Comparison of ENCODE assay signal across 1 cellular context in genomic region chr1:161201828-161202712, GRCh38.
A peak's percentile ranks its signal among the peaks of the same experiment; 100 is the strongest.
TF ChIP-seq lines count a peak whose summit lies in the region.

NDUFS2 (plus strand) TSS chr1:161202367; CDS start chr1:161202386, 19 bp downstream.

TF ChIP-seq in HepG2, 621 proteins besides CTCF, POLR2A, EP300 and RAD21 (continued from another document and continues in another):
- TF ChIP-seq CEBPB (IDR thresholded peaks at IDR 0.05; ENCODE audit: borderline replicate concordance, low read depth, low read length) (no peak), FUBP1 (CRISPR knock-in tag; IDR thresholded peaks at IDR 0.05; ENCODE audit: borderline replicate concordance) (no peak), ZNF407 (CRISPR knock-in tag; IDR thresholded peaks at IDR 0.05; ENCODE audit: not compliant biosample characterization) (no peak), ZNF574 (CRISPR knock-in tag; IDR thresholded peaks at IDR 0.05) (peak; percentile 96), ZNF280D (CRISPR knock-in tag; IDR thresholded peaks at IDR 0.05) (peak; percentile 95), JUND (CRISPR knock-in tag; IDR thresholded peaks at IDR 0.05) (no peak), NFKBIZ (CRISPR knock-in tag; IDR thresholded peaks at IDR 0.05) (0 out of 2 replicates have a peak, but pooled peaks have one; percentile 13), HNF4A (CRISPR knock-in tag; IDR thresholded peaks at IDR 0.05) (peak; percentile 45; the same call in 1 of the 2 replicates), ZNF224 (CRISPR knock-in tag; IDR thresholded peaks at IDR 0.05) (peak; percentile 69; the same call in 1 of the 2 replicates), HCFC1 (IDR thresholded peaks at IDR 0.05; ENCODE audit: low read depth, low read length) (peak; percentile 91), IRF9 (CRISPR knock-in tag; IDR thresholded peaks at IDR 0.05; ENCODE audit: borderline replicate concordance) (peak; percentile 77; the same call in 1 of the 2 replicates), ZNF580 (CRISPR knock-in tag; IDR thresholded peaks at IDR 0.05; ENCODE audit: borderline replicate concordance, low read depth) (0 out of 2 replicates have a peak, but pooled peaks have one; percentile 44), ZNF800 (CRISPR knock-in tag; IDR thresholded peaks at IDR 0.05) (peak; percentile 84), ZBTB7B (CRISPR knock-in tag; IDR thresholded peaks at IDR 0.05) (no peak), ONECUT2 (CRISPR knock-in tag; IDR thresholded peaks at IDR 0.05) (no peak), GABPB1 (CRISPR knock-in tag; IDR thresholded peaks at IDR 0.05) (peak; percentile 98), EED (CRISPR knock-in tag; IDR thresholded peaks at IDR 0.05) (no peak; the same call in 1 of the 2 replicates), KLF9 (CRISPR knock-in tag; IDR thresholded peaks at IDR 0.05; ENCODE audit: low read depth) (no peak), ZNF558 (CRISPR knock-in tag; IDR thresholded peaks at IDR 0.05; ENCODE audit: borderline replicate concordance) (0 out of 2 replicates have a peak, but pooled peaks have one; percentile 6), SRF (IDR thresholded peaks at IDR 0.05; ENCODE audit: low read depth, low read length) (no peak), FLYWCH1 (CRISPR knock-in tag; IDR thresholded peaks at IDR 0.05) (no peak), FOXA1 (IDR thresholded peaks at IDR 0.05) (no peak), FOXA1 (CRISPR knock-in tag; IDR thresholded peaks at IDR 0.05) (peak; percentile 63; the same call in 1 of the 2 replicates), ZNF879 (CRISPR knock-in tag; IDR thresholded peaks at IDR 0.05) (peak; percentile 70; the same call in 1 of the 2 replicates), IRF2 (CRISPR knock-in tag; IDR thresholded peaks at IDR 0.05) (peak; percentile 76; the same call in 1 of the 2 replicates), TFE3 (CRISPR knock-in tag; IDR thresholded peaks at IDR 0.05) (peak; percentile 65; the same call in 1 of the 2 replicates), SP2 (CRISPR knock-in tag; IDR thresholded peaks at IDR 0.05) (peak; percentile 33; the same call in 1 of the 2 replicates), SRSF9 (IDR thresholded peaks at IDR 0.05; ENCODE audit: borderline replicate concordance, insufficient read depth, low read depth, low read length, poor library complexity, severe bottlenecking) (no peak), ZNF274 (CRISPR knock-in tag; IDR thresholded peaks at IDR 0.05) (no peak; the same call in 1 of the 2 replicates), HBP1 (CRISPR knock-in tag; IDR thresholded peaks at IDR 0.05; ENCODE audit: low read depth) (no peak; the same call in 1 of the 2 replicates), NR2F1 (CRISPR knock-in tag; IDR thresholded peaks at IDR 0.05) (no peak), PCBP1 (IDR thresholded peaks at IDR 0.05; ENCODE audit: borderline replicate concordance, low read depth, low read length) (no peak), TCF7L2 (IDR thresholded peaks at IDR 0.05; ENCODE audit: low read depth, low read length) (no peak), ZNF776 (CRISPR knock-in tag; IDR thresholded peaks at IDR 0.05) (no peak), ZNF24 (IDR thresholded peaks at IDR 0.05) (no peak)
